1 cellular context compared by ENCODE assay signal in the genomic region with DNA sequence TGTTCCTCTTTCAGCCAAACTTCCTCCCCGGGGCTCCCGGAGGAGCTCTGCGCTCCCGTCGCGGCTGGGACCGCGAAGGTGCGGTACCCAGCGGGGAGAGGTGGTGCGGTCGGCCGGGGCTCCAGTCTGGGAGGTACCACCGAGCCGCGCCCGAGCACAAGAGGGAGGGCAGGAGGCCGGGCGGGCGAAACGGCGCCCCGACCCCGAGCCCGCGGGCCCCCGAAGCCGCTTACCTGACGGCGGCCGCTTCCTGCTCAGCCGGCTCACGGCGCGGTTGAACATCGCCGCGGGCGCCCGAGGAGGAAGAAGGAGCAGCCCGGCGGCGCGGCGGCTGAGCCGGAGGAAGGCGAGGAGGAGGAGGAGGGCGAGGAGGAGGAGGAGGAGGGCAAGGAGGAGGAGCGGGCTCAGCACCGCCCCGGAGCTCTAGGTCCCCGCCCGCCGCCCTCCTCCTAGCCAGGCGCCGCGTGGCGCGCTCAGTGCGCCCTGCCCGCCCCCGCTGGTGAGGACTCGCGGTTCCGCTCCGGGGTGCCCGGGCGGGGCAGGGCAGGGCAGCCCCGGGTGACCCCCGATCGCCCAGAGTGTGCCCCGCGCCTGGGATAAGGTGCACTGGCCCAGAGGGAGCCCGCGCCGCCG.
TF ChIP-seq lines count a peak whose summit lies in the region.

A gene with protein sequence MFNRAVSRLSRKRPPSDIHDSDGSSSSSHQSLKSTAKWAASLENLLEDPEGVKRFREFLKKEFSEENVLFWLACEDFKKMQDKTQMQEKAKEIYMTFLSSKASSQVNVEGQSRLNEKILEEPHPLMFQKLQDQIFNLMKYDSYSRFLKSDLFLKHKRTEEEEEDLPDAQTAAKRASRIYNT (minus strand): TSS at position 363 of the 633 bp plus-strand sequence. CDS start 81 bp downstream, at position 282.

TF ChIP-seq in K562, 482 proteins besides CTCF, POLR2A, EP300 and RAD21 (continued from another document and continues in another):
- TF ChIP-seq, protein P1, sequence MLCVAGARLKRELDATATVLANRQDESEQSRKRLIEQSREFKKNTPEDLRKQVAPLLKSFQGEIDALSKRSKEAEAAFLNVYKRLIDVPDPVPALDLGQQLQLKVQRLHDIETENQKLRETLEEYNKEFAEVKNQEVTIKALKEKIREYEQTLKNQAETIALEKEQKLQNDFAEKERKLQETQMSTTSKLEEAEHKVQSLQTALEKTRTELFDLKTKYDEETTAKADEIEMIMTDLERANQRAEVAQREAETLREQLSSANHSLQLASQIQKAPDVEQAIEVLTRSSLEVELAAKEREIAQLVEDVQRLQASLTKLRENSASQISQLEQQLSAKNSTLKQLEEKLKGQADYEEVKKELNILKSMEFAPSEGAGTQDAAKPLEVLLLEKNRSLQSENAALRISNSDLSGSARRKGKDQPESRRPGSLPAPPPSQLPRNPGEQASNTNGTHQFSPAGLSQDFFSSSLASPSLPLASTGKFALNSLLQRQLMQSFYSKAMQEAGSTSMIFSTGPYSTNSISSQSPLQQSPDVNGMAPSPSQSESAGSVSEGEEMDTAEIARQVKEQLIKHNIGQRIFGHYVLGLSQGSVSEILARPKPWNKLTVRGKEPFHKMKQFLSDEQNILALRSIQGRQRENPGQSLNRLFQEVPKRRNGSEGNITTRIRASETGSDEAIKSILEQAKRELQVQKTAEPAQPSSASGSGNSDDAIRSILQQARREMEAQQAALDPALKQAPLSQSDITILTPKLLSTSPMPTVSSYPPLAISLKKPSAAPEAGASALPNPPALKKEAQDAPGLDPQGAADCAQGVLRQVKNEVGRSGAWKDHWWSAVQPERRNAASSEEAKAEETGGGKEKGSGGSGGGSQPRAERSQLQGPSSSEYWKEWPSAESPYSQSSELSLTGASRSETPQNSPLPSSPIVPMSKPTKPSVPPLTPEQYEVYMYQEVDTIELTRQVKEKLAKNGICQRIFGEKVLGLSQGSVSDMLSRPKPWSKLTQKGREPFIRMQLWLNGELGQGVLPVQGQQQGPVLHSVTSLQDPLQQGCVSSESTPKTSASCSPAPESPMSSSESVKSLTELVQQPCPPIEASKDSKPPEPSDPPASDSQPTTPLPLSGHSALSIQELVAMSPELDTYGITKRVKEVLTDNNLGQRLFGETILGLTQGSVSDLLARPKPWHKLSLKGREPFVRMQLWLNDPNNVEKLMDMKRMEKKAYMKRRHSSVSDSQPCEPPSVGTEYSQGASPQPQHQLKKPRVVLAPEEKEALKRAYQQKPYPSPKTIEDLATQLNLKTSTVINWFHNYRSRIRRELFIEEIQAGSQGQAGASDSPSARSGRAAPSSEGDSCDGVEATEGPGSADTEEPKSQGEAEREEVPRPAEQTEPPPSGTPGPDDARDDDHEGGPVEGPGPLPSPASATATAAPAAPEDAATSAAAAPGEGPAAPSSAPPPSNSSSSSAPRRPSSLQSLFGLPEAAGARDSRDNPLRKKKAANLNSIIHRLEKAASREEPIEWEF (CRISPR knock-in tag; IDR thresholded peaks at IDR 0.05), result no peak
- no peak for TF ChIP-seq ESRRA (IDR thresholded peaks at IDR 0.05; ENCODE audit: borderline replicate concordance, low read depth)
- no peak for TF ChIP-seq ZBTB1 (CRISPR knock-in tag; IDR thresholded peaks at IDR 0.05; ENCODE audit: borderline replicate concordance, low read depth)
- TF ChIP-seq POLR2AphosphoS2 (IDR thresholded peaks at IDR 0.05; ENCODE audit: low read length), result no peak
- TF ChIP-seq BACH1 (tag; IDR thresholded peaks at IDR 0.05), result no peak
- no peak for TF ChIP-seq SIRT6 (IDR thresholded peaks at IDR 0.05; ENCODE audit: low read depth, low read length)
- TF ChIP-seq POLR2B (IDR thresholded peaks at IDR 0.05; ENCODE audit: low read depth, partially characterized antibody), result peak; percentile 41
- no peak for TF ChIP-seq HIVEP1 (CRISPR knock-in tag; IDR thresholded peaks at IDR 0.05)
- TF ChIP-seq MAFF (IDR thresholded peaks at IDR 0.05; ENCODE audit: low read length), result no peak
- TF ChIP-seq, protein P2, sequence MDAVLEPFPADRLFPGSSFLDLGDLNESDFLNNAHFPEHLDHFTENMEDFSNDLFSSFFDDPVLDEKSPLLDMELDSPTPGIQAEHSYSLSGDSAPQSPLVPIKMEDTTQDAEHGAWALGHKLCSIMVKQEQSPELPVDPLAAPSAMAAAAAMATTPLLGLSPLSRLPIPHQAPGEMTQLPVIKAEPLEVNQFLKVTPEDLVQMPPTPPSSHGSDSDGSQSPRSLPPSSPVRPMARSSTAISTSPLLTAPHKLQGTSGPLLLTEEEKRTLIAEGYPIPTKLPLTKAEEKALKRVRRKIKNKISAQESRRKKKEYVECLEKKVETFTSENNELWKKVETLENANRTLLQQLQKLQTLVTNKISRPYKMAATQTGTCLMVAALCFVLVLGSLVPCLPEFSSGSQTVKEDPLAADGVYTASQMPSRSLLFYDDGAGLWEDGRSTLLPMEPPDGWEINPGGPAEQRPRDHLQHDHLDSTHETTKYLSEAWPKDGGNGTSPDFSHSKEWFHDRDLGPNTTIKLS (IDR thresholded peaks at IDR 0.05; ENCODE audit: borderline replicate concordance, low read depth), result peak; percentile 74; the same call in 1 of the 2 replicates
- no peak for TF ChIP-seq KAT8 (IDR thresholded peaks at IDR 0.05; ENCODE audit: low read depth)
- no peak for TF ChIP-seq SMC3 (conservative IDR thresholded peaks at IDR 0.05; ENCODE audit: insufficient read depth, low read depth, low read length)
- TF ChIP-seq SRSF1 (IDR thresholded peaks at IDR 0.05; ENCODE audit: low read depth, low read length), result no peak
- TF ChIP-seq, protein P3, sequence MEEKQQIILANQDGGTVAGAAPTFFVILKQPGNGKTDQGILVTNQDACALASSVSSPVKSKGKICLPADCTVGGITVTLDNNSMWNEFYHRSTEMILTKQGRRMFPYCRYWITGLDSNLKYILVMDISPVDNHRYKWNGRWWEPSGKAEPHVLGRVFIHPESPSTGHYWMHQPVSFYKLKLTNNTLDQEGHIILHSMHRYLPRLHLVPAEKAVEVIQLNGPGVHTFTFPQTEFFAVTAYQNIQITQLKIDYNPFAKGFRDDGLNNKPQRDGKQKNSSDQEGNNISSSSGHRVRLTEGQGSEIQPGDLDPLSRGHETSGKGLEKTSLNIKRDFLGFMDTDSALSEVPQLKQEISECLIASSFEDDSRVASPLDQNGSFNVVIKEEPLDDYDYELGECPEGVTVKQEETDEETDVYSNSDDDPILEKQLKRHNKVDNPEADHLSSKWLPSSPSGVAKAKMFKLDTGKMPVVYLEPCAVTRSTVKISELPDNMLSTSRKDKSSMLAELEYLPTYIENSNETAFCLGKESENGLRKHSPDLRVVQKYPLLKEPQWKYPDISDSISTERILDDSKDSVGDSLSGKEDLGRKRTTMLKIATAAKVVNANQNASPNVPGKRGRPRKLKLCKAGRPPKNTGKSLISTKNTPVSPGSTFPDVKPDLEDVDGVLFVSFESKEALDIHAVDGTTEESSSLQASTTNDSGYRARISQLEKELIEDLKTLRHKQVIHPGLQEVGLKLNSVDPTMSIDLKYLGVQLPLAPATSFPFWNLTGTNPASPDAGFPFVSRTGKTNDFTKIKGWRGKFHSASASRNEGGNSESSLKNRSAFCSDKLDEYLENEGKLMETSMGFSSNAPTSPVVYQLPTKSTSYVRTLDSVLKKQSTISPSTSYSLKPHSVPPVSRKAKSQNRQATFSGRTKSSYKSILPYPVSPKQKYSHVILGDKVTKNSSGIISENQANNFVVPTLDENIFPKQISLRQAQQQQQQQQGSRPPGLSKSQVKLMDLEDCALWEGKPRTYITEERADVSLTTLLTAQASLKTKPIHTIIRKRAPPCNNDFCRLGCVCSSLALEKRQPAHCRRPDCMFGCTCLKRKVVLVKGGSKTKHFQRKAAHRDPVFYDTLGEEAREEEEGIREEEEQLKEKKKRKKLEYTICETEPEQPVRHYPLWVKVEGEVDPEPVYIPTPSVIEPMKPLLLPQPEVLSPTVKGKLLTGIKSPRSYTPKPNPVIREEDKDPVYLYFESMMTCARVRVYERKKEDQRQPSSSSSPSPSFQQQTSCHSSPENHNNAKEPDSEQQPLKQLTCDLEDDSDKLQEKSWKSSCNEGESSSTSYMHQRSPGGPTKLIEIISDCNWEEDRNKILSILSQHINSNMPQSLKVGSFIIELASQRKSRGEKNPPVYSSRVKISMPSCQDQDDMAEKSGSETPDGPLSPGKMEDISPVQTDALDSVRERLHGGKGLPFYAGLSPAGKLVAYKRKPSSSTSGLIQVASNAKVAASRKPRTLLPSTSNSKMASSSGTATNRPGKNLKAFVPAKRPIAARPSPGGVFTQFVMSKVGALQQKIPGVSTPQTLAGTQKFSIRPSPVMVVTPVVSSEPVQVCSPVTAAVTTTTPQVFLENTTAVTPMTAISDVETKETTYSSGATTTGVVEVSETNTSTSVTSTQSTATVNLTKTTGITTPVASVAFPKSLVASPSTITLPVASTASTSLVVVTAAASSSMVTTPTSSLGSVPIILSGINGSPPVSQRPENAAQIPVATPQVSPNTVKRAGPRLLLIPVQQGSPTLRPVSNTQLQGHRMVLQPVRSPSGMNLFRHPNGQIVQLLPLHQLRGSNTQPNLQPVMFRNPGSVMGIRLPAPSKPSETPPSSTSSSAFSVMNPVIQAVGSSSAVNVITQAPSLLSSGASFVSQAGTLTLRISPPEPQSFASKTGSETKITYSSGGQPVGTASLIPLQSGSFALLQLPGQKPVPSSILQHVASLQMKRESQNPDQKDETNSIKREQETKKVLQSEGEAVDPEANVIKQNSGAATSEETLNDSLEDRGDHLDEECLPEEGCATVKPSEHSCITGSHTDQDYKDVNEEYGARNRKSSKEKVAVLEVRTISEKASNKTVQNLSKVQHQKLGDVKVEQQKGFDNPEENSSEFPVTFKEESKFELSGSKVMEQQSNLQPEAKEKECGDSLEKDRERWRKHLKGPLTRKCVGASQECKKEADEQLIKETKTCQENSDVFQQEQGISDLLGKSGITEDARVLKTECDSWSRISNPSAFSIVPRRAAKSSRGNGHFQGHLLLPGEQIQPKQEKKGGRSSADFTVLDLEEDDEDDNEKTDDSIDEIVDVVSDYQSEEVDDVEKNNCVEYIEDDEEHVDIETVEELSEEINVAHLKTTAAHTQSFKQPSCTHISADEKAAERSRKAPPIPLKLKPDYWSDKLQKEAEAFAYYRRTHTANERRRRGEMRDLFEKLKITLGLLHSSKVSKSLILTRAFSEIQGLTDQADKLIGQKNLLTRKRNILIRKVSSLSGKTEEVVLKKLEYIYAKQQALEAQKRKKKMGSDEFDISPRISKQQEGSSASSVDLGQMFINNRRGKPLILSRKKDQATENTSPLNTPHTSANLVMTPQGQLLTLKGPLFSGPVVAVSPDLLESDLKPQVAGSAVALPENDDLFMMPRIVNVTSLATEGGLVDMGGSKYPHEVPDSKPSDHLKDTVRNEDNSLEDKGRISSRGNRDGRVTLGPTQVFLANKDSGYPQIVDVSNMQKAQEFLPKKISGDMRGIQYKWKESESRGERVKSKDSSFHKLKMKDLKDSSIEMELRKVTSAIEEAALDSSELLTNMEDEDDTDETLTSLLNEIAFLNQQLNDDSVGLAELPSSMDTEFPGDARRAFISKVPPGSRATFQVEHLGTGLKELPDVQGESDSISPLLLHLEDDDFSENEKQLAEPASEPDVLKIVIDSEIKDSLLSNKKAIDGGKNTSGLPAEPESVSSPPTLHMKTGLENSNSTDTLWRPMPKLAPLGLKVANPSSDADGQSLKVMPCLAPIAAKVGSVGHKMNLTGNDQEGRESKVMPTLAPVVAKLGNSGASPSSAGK (IDR thresholded peaks at IDR 0.05), result no peak
- TF ChIP-seq ZFP1 (CRISPR knock-in tag; IDR thresholded peaks at IDR 0.05), result no peak
- TF ChIP-seq, protein P4, sequence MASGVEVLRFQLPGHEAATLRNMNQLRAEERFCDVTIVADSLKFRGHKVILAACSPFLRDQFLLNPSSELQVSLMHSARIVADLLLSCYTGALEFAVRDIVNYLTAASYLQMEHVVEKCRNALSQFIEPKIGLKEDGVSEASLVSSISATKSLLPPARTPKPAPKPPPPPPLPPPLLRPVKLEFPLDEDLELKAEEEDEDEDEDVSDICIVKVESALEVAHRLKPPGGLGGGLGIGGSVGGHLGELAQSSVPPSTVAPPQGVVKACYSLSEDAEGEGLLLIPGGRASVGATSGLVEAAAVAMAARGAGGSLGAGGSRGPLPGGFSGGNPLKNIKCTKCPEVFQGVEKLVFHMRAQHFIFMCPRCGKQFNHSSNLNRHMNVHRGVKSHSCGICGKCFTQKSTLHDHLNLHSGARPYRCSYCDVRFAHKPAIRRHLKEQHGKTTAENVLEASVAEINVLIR (CRISPR knock-in tag; IDR thresholded peaks at IDR 0.05), result no peak
- TF ChIP-seq BDP1 (IDR thresholded peaks at IDR 0.05; ENCODE audit: insufficient read depth, insufficient read length), result no peak
- TF ChIP-seq ZC3H11A (IDR thresholded peaks at IDR 0.05; ENCODE audit: low read depth, low read length), result no peak
- TF ChIP-seq, protein P5, sequence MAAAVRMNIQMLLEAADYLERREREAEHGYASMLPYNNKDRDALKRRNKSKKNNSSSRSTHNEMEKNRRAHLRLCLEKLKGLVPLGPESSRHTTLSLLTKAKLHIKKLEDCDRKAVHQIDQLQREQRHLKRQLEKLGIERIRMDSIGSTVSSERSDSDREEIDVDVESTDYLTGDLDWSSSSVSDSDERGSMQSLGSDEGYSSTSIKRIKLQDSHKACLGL (CRISPR knock-in tag; IDR thresholded peaks at IDR 0.05; ENCODE audit: borderline replicate concordance, poor library complexity, severe bottlenecking), result no peak
- TF ChIP-seq ETV1 (tag; conservative IDR thresholded peaks at IDR 0.05; ENCODE audit: low read depth), result no peak
- TF ChIP-seq, protein P6, sequence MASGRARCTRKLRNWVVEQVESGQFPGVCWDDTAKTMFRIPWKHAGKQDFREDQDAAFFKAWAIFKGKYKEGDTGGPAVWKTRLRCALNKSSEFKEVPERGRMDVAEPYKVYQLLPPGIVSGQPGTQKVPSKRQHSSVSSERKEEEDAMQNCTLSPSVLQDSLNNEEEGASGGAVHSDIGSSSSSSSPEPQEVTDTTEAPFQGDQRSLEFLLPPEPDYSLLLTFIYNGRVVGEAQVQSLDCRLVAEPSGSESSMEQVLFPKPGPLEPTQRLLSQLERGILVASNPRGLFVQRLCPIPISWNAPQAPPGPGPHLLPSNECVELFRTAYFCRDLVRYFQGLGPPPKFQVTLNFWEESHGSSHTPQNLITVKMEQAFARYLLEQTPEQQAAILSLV (tag; IDR thresholded peaks at IDR 0.05), result no peak
- peak; percentile 37 for TF ChIP-seq TAF1 (IDR thresholded peaks at IDR 0.05; ENCODE audit: control insufficient read depth, extremely low read depth, insufficient read depth, low read length, severe bottlenecking)
- no peak for TF ChIP-seq NFYB (IDR thresholded peaks at IDR 0.05; ENCODE audit: extremely low read depth, insufficient read length)
- peak; percentile 60; the same call in 1 of the 2 replicates for TF ChIP-seq EP400 (IDR thresholded peaks at IDR 0.05)
- peak; percentile 78 for TF ChIP-seq TBP (optimal IDR thresholded peaks at IDR 0.05; ENCODE audit: low read depth, low read length)
- TF ChIP-seq, protein P7, sequence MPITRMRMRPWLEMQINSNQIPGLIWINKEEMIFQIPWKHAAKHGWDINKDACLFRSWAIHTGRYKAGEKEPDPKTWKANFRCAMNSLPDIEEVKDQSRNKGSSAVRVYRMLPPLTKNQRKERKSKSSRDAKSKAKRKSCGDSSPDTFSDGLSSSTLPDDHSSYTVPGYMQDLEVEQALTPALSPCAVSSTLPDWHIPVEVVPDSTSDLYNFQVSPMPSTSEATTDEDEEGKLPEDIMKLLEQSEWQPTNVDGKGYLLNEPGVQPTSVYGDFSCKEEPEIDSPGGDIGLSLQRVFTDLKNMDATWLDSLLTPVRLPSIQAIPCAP (CRISPR knock-in tag; IDR thresholded peaks at IDR 0.05; ENCODE audit: borderline replicate concordance), result no peak
- TF ChIP-seq ZNF224 (CRISPR knock-in tag; IDR thresholded peaks at IDR 0.05), result no peak
- TF ChIP-seq SRSF7 (optimal IDR thresholded peaks at IDR 0.05; ENCODE audit: low read depth, low read length), result no peak
